Comparison of ENCODE assay signal across 24 cellular contexts in the genomic region with DNA sequence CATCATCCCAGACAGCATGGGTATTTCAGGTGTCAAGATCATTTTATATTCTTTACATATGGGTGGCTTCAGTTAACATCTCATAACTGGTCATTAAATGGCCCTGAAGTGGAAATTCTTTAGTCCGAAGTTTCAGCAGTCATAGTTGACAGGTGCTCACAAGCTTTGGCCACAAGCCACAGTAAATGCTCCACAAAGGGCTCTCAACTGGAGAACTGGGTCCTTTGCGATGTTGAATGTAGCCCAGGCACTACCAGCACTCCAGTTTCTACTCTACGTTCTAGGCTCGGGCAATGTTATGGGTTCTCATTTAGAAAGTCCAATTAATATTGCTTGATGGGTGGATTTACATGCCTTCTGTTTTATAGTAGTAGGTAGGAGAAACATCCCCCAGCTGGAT.
"Had no signal": no experiment of that assay in that cellular context is flagged by ENCODE, and none has a peak within 500 bp of the region (broad histone marks: within the 10 kb centered on the region; RNA-seq: fewer than 3 reads in every experiment).

No MANE protein-coding gene starts in this region.

- H3K4me3 ChIP-seq: neural progenitor cell, ovary, psoas muscle, right lobe of liver, sigmoid colon, stomach, thoracic aorta, thyroid gland, tibial nerve, vagina had no signal

- H3K36me3 ChIP-seq: neural progenitor cell, ovary, right lobe of liver, sigmoid colon, stomach, thoracic aorta, thyroid gland, tibial nerve, vagina had no signal

- H3K4me1 ChIP-seq: neural progenitor cell, parathyroid adenoma, psoas muscle, right lobe of liver, sigmoid colon, stomach, thyroid gland, tibial nerve, vagina had no signal

- H3K9ac ChIP-seq: neural progenitor cell, parathyroid adenoma had no signal

- DNase-seq: natural killer cell; occipital lobe; ovary; posterior cingulate gyrus; psoas muscle; right cardiac atrium; right lobe of liver; sigmoid colon; small intestine; stimulated activated CD4-positive, alpha-beta T cell treated with anti-CD3 and anti-CD28 coated beads, Interleukin-15, amount 100 ng/mL, for 24 hours; stimulated activated CD4-positive, alpha-beta T cell treated with anti-CD3 and anti-CD28 coated beads, Interleukin-2, amount 100 ng/mL, for 24 hours; stimulated activated CD4-positive, alpha-beta T cell treated with anti-CD3 and anti-CD28 coated beads, Interleukin-2, amount 100 ng/mL, for 48 hours; stimulated activated CD4-positive, alpha-beta T cell treated with anti-CD3 and anti-CD28 coated beads, Interleukin-4, amount 100 ng/mL, for 24 hours; stimulated activated naive B cell treated with anti-CD40 and anti-IgM and Interleukin-4, amounts not matched to agents 10 μg/mL and 1 μg/mL and 100 μg/mL, for 72 hours; stimulated activated naive CD4-positive, alpha-beta T cell treated with Interleukin-2 at 50 U/mL for 16 hours; stomach; thyroid gland had no signal

- H3K27ac ChIP-seq: neural progenitor cell, ovary, parathyroid adenoma, psoas muscle, right lobe of liver, sigmoid colon, stomach, thoracic aorta, thyroid gland, tibial nerve, vagina had no signal

- FAIRE-seq: small intestine, urothelium cell line had no signal

- H2AFZ ChIP-seq: neural progenitor cell, parathyroid adenoma had no signal

- H3K27me3 ChIP-seq: neural progenitor cell, ovary, right lobe of liver, sigmoid colon, thyroid gland, tibial nerve, vagina had no signal

- ATAC-seq: natural killer cell; psoas muscle; right cardiac atrium; right lobe of liver; stimulated activated effector memory CD8-positive, alpha-beta T cell treated with anti-CD3 and anti-CD28 coated beads, Interleukin-12 subunit alpha, Interleukin-12 subunit beta, amount 100 ng/mL, for 72 hours; stimulated activated naive B cell treated with anti-CD40 and anti-IgM and Interleukin-4, amounts not matched to agents 10 μg/mL and 1 μg/mL and 100 μg/mL, for 72 hours had no signal

- H3K79me2 ChIP-seq: parathyroid adenoma had no signal

- H3K9me3 ChIP-seq: ovary, psoas muscle, right lobe of liver, sigmoid colon, stomach, thoracic aorta, thyroid gland, tibial nerve, vagina had no signal

- H3K4me2 ChIP-seq: neural progenitor cell had no signal
